Comparison of ENCODE assay signal across 8 cellular contexts in the genomic region with DNA sequence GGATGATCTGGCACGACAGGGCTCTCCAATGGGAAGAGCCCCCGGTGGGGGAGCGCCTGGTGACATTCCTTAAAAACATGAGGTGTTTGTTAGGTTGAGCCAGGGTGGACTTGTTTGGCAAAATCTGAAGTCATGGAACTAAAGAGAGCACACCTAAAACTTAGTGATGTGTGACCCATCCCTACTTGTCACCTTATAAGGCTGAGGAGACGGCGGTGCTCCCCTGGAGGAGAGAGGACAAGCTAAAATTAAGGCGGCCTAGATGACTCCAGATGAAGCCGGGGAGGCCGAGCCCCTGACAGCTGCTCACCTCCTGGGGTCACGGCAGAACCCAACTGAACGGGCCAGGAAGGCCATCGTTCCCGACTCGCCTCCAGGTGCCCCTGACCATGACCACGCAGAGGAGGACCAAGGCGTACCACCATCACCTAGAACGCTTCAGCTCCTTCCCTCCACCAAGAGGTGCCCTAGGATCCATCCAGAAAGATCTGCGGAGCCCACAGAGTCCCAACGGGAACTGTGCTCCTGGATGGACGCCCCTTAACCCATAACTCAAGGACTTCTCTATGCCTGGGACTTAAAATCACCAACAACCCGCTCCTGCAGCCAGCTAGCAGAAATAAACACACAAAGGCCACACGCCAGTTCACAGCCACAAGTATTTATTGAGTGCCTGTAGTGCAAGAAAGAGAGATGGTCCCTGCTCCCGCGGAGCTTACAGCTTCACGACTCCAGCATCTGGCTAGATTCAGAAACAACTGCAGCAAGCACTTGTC. TPM values are rescaled to one million over a fixed set of nuclear protein-coding genes. Genes with fewer than 3 reads are reported as not detected.
A peak's percentile ranks its signal among the peaks of the same experiment; 100 is the strongest.
DNase-seq lines count a peak whose midpoint lies in the region; ATAC-seq and TF ChIP-seq lines count a peak whose summit lies in the region.

No MANE protein-coding gene starts in this region.

- H3K4me1 ChIP-seq in HCT116 (ENCODE audit: control insufficient read depth in 1 of 2, insufficient read depth in 2 of 2, low read length in 2 of 2) (peaks cover 8 to 25% of the 10 kb centered on the region in 2 experiments; a peak in 3 of 4 replicates), skeletal muscle tissue (ENCODE audit: control insufficient read depth in 3 of 3, insufficient read depth in 3 of 3, low read length in 3 of 3) (peaks cover 17 to 27% (median 23%) of the 10 kb centered on the region in 3 donors)

- no peaks in the 10 kb centered on the region for H3K9me3 ChIP-seq in HCT116 (ENCODE audit: control insufficient read depth in 1 of 2, insufficient read depth in 1 of 2, low read depth in 1 of 2, low read length in 2 of 2)
- no peaks in the 10 kb centered on the region for H3K9me3 ChIP-seq in skeletal muscle tissue (ENCODE audit: control insufficient read depth in 3 of 3, low read length in 3 of 3)

- H2AFZ ChIP-seq in HCT116 (ENCODE audit: low read depth, low read length, poor library complexity, severe bottlenecking): no peak overlapping the region

- TF ChIP-seq RAD21 in HCT116 (IDR thresholded peaks at IDR 0.05; ENCODE audit: low read depth): no peak

- H3K4me3 Mint-ChIP-seq in glutamatergic neuron (ENCODE audit: unreplicated experiment): peak overlapping the region; percentile 85

- no peak overlapping the region for H3K27ac Mint-ChIP-seq in glutamatergic neuron (ENCODE audit: unreplicated experiment)

- H3K27ac ChIP-seq in HCT116 (ENCODE audit: low read depth, low read length) (peak overlapping the region; percentile 66; the same call in 1 of the 2 replicates), VCaP (peak overlapping the region; percentile 72), skeletal muscle tissue (ENCODE audit: low read depth, low read length) (peak overlapping the region; percentile 74)

- ATAC-seq in HCT116: no peak

- POLR2A ChIA-PET in HCT116 (lab: Charles Lee): no interaction called here

- no peak for TF ChIP-seq POLR2A in HCT116 (IDR thresholded peaks at IDR 0.05; ENCODE audit: borderline replicate concordance, extremely low read depth, insufficient read depth, insufficient read length)

- no TSS peak for BruUV-seq in HCT116 (replicated peaks; lab: Mats Ljungman, UMichigan)

- H3K4me2 ChIP-seq in HCT116 (ENCODE audit: low read length): peak overlapping the region; percentile 93

- H3K4me3 ChIP-seq in HCT116 (replicated peaks in 1 of 2; ENCODE audit: low read depth in 1 of 2, low read length in 2 of 2): peak overlapping the region; percentile 37 to 64
- H3K4me3 ChIP-seq in skeletal muscle tissue (ENCODE audit: low read length in 3 of 3): peak overlapping the region; percentile 66 to 76 (median 67)

- CTCF ChIA-PET in HCT116 (lab: Charles Lee): no interaction called here

- peaks cover 9% of the 10 kb centered on the region for H3K36me3 Mint-ChIP-seq in glutamatergic neuron (ENCODE audit: unreplicated experiment)

- H3K9ac ChIP-seq in HCT116 (ENCODE audit: low read length): peak overlapping the region; percentile 69
- peak overlapping the region; percentile 74 to 86 (median 83) for H3K9ac ChIP-seq in skeletal muscle tissue (ENCODE audit: low read depth in 1 of 3, low read length in 3 of 3)

- peaks cover 9% of the 10 kb centered on the region for H3K9me3 Mint-ChIP-seq in glutamatergic neuron (ENCODE audit: unreplicated experiment)

- H3K27me3 ChIP-seq in HCT116 (ENCODE audit: insufficient read depth, low read length): no peaks in the 10 kb centered on the region
- no peaks in the 10 kb centered on the region for H3K27me3 ChIP-seq in skeletal muscle tissue (ENCODE audit: control insufficient read depth in 3 of 3, insufficient read depth in 3 of 3, low read length in 3 of 3)

- TF ChIP-seq CTCF in HCT116 (IDR thresholded peaks at IDR 0.05 in 2 of 3, conservative IDR thresholded peaks at IDR 0.05 in 1 of 3; ENCODE audit: borderline replicate concordance in 1 of 3, insufficient read depth in 1 of 3, low read depth in 2 of 3, low read length in 2 of 3) (no peak), VCaP (conservative IDR thresholded peaks at IDR 0.05) (no peak), glutamatergic neuron (IDR thresholded peaks at IDR 0.05; ENCODE audit: partially characterized antibody, unreplicated experiment) (no peak)

- DNase-seq in HCT116 (ENCODE audit: low read depth, low spot score) (no peak), glutamatergic neuron (no peak), posterior cingulate gyrus (no peak), superior temporal gyrus (ENCODE audit: extremely low spot score) (no peak), NCI-H128 (lab: John Stamatoyannopoulos, UW; ENCODE audit: unreplicated experiment) (no peak), LoVo (ENCODE audit: low spot score) (no peak)

- peaks cover 0 to 6% of the 10 kb centered on the region in 2 experiments; a peak in 1 of 4 replicates for H3K36me3 ChIP-seq in HCT116 (ENCODE audit: control insufficient read depth in 1 of 2, insufficient read depth in 2 of 2, low read length in 2 of 2)
- H3K36me3 ChIP-seq in skeletal muscle tissue (ENCODE audit: control insufficient read depth in 3 of 3, insufficient read depth in 3 of 3, low read length in 3 of 3): peaks cover 0 to 20% (median 3%) of the 10 kb centered on the region in 3 donors

- peaks cover 22% of the 10 kb centered on the region for H3K79me2 ChIP-seq in HCT116 (ENCODE audit: insufficient read depth, low read length)

- intact Hi-C loops in HCT116 (cut with micrococcal nuclease) (no loop called here), posterior cingulate gyrus (cut with DNase I) (loop anchor here (5.0 kb wide), 2 partner anchors 110 to 170 kb away; a partner anchor contains a TSS)

- RAD21 ChIA-PET in HCT116 (lab: Charles Lee; ENCODE audit: low non-redundant PET in 1 of 2, low total read pairs in 2 of 2, uncharacterized antibody in 2 of 2, unreplicated experiment in 2 of 2): no interaction called here

- H4K20me1 ChIP-seq in HCT116 (ENCODE audit: insufficient read depth): no peaks in the 10 kb centered on the region

- H3K27me3 Mint-ChIP-seq in glutamatergic neuron (ENCODE audit: unreplicated experiment): peaks cover 21% of the 10 kb centered on the region

- H3K9me2 ChIP-seq in HCT116 (ENCODE audit: insufficient read depth): no peaks in the 10 kb centered on the region

- peaks cover 8% of the 10 kb centered on the region for H3K4me1 Mint-ChIP-seq in glutamatergic neuron (ENCODE audit: low read depth, unreplicated experiment)

TF ChIP-seq in HCT116, 20 proteins besides CTCF, POLR2A, EP300 and RAD21 (continues in another document):
- TF ChIP-seq CEBPB (IDR thresholded peaks at IDR 0.05; ENCODE audit: low read depth) (no peak), ELF1 (IDR thresholded peaks at IDR 0.05; ENCODE audit: borderline replicate concordance, low read depth) (no peak), JUND (IDR thresholded peaks at IDR 0.05) (no peak), EZH2phosphoT487 (IDR thresholded peaks at IDR 0.05; ENCODE audit: borderline replicate concordance) (no peak), ZFX (IDR thresholded peaks at IDR 0.05) (no peak), YY1 (IDR thresholded peaks at IDR 0.05; ENCODE audit: extremely low read depth, insufficient replicate concordance, low read depth, low read length) (no peak), SP1 (IDR thresholded peaks at IDR 0.05; ENCODE audit: low read depth) (no peak)
- TF ChIP-seq, protein P1, sequence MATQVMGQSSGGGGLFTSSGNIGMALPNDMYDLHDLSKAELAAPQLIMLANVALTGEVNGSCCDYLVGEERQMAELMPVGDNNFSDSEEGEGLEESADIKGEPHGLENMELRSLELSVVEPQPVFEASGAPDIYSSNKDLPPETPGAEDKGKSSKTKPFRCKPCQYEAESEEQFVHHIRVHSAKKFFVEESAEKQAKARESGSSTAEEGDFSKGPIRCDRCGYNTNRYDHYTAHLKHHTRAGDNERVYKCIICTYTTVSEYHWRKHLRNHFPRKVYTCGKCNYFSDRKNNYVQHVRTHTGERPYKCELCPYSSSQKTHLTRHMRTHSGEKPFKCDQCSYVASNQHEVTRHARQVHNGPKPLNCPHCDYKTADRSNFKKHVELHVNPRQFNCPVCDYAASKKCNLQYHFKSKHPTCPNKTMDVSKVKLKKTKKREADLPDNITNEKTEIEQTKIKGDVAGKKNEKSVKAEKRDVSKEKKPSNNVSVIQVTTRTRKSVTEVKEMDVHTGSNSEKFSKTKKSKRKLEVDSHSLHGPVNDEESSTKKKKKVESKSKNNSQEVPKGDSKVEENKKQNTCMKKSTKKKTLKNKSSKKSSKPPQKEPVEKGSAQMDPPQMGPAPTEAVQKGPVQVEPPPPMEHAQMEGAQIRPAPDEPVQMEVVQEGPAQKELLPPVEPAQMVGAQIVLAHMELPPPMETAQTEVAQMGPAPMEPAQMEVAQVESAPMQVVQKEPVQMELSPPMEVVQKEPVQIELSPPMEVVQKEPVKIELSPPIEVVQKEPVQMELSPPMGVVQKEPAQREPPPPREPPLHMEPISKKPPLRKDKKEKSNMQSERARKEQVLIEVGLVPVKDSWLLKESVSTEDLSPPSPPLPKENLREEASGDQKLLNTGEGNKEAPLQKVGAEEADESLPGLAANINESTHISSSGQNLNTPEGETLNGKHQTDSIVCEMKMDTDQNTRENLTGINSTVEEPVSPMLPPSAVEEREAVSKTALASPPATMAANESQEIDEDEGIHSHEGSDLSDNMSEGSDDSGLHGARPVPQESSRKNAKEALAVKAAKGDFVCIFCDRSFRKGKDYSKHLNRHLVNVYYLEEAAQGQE (IDR thresholded peaks at IDR 0.05; ENCODE audit: low read depth): no peak
- TF ChIP-seq, protein P2, sequence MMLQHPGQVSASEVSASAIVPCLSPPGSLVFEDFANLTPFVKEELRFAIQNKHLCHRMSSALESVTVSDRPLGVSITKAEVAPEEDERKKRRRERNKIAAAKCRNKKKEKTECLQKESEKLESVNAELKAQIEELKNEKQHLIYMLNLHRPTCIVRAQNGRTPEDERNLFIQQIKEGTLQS (IDR thresholded peaks at IDR 0.05): no peak
- TF ChIP-seq, protein P3, sequence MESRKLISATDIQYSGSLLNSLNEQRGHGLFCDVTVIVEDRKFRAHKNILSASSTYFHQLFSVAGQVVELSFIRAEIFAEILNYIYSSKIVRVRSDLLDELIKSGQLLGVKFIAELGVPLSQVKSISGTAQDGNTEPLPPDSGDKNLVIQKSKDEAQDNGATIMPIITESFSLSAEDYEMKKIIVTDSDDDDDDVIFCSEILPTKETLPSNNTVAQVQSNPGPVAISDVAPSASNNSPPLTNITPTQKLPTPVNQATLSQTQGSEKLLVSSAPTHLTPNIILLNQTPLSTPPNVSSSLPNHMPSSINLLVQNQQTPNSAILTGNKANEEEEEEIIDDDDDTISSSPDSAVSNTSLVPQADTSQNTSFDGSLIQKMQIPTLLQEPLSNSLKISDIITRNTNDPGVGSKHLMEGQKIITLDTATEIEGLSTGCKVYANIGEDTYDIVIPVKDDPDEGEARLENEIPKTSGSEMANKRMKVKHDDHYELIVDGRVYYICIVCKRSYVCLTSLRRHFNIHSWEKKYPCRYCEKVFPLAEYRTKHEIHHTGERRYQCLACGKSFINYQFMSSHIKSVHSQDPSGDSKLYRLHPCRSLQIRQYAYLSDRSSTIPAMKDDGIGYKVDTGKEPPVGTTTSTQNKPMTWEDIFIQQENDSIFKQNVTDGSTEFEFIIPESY (IDR thresholded peaks at IDR 0.05; ENCODE audit: extremely low read depth, insufficient replicate concordance, low read length): no peak

RNA-seq across cellular contexts. Expression of a gene that starts 1.0 kb away (rescaled TPM):
- total RNA-seq in HCT116 (2021; ENCODE audit: unreplicated experiment) (15.2 TPM), glutamatergic neuron (ENCODE audit: unreplicated experiment) (19.6 TPM), skeletal muscle tissue (3.1 TPM)
- 8.9 and 13.6 TPM in 2 replicates for polyA plus RNA-seq in HCT116 (2012)
